8 cellular contexts compared by ENCODE assay signal in the genomic region with DNA sequence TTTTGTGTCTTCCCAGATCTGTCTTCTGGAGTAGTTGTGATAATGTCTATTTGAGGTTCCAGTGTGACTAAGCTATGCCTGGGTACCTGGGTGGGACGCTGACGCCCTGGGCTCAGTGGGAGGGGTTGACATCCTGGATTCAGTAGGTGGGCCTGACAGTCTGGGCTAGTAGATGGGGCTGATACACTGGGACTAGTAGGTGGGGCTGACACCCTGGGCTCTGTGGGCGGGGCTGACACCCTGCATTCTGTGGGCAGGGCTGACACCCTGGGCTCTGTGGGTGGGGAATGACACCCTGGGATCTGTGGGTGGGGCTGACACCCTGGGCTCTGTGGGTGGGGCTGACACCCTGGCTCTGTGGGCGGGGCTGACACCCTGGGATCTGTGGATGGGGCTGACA.
A peak's percentile ranks its signal among the peaks of the same experiment; 100 is the strongest.
DNase-seq lines count a peak whose midpoint lies in the region; ATAC-seq and TF ChIP-seq lines count a peak whose summit lies in the region.
"Not testable (repeated sequence)": the region's sequence is repeated elsewhere in the genome, so short reads cannot be mapped to it uniquely, and the experiment has no call there.

No MANE protein-coding gene starts in this region.

- DNase-seq in HCT116 (ENCODE audit: low read depth, low spot score) (peak; percentile 33), OCI-M1 (lab: John Stamatoyannopoulos, UW) (peak; percentile 13), activated T-helper 1 cell treated with Interleukin-2 at 50 U/mL for 16 hours (ENCODE audit: low read depth) (peak; percentile 36), Right ventricle myocardium inferior (ENCODE audit: missing footprints) (peak; percentile 47), putamen (ENCODE audit: low spot score) (peak; percentile 30), transverse colon (peak; percentile 63)
- peak; percentile 23 for DNase-seq in activated CD4-positive, alpha-beta T cell treated with anti-CD3 and anti-CD28 coated beads, Interleukin-2, amount 50 U/mL, for 1 hour
- DNase-seq in central memory CD8-positive, alpha-beta T cell (ENCODE audit: low spot score in 2 of 2): peak in 1 of 2 donors; percentile 53

- H3K36me3 Mint-ChIP-seq in central memory CD8-positive, alpha-beta T cell (ENCODE audit: insufficient read depth): peaks cover 20% of the 10 kb centered on the region

- H3K9me2 ChIP-seq in HCT116 (ENCODE audit: insufficient read depth): not testable (repeated sequence)

- not testable (repeated sequence) for H3K27me3 ChIP-seq in HCT116 (ENCODE audit: insufficient read depth, low read length); transverse colon

- peak overlapping the region; percentile 66 for H3K4me2 ChIP-seq in HCT116 (ENCODE audit: low read length)

- H3K9me3 ChIP-seq in HCT116 (ENCODE audit: control insufficient read depth in 1 of 2, insufficient read depth in 1 of 2, low read depth in 1 of 2, low read length in 2 of 2); transverse colon: not testable (repeated sequence)

- H3K79me2 ChIP-seq in HCT116 (ENCODE audit: insufficient read depth, low read length): not testable (repeated sequence)

- H3K4me1 Mint-ChIP-seq in central memory CD8-positive, alpha-beta T cell: peaks cover 20% of the 10 kb centered on the region

- not testable (repeated sequence) for H3K27me3 Mint-ChIP-seq in central memory CD8-positive, alpha-beta T cell

- in situ Hi-C loops in transverse colon (cut with MboI; ENCODE audit: low pct_ligation_motif_present in 1 of 4, low pct_unique_long_range_greater_than_20kb in 1 of 4, low sequenced_read_pairs in 3 of 4): not testable (repeated sequence)

- BruUV-seq in HCT116 (replicated peaks; lab: Mats Ljungman, UMichigan): not testable (repeated sequence)

- H4K20me1 ChIP-seq in HCT116 (ENCODE audit: insufficient read depth): not testable (repeated sequence)

- not testable (repeated sequence) for H3K4me3 Mint-ChIP-seq in central memory CD8-positive, alpha-beta T cell

- TF ChIP-seq RAD21 in HCT116 (IDR thresholded peaks at IDR 0.05; ENCODE audit: low read depth): not testable (repeated sequence)

- H3K9ac ChIP-seq in HCT116 (ENCODE audit: low read length): not testable (repeated sequence)

- TF ChIP-seq EP300 in transverse colon (IDR thresholded peaks at IDR 0.05; ENCODE audit: low read depth): not testable (repeated sequence)

- H3K27ac ChIP-seq in HCT116 (ENCODE audit: low read depth, low read length) (peak overlapping the region; percentile 63), transverse colon (peak overlapping the region; percentile 71 to 84 (median 80))

- not testable (repeated sequence) for H3K36me3 ChIP-seq in HCT116 (ENCODE audit: control insufficient read depth in 1 of 2, insufficient read depth in 2 of 2, low read length in 2 of 2); transverse colon

- intact Hi-C loops in HCT116 (cut with micrococcal nuclease); Right ventricle myocardium inferior (cut with DNase I); transverse colon (cut with DNase I; ENCODE audit: low total_unique reads): not testable (repeated sequence)

- peak overlapping the region; percentile 91 for H3K27ac Mint-ChIP-seq in central memory CD8-positive, alpha-beta T cell (ENCODE audit: low read depth)

- RAD21 ChIA-PET in HCT116 (lab: Charles Lee; ENCODE audit: low non-redundant PET in 1 of 2, low total read pairs in 2 of 2, uncharacterized antibody in 2 of 2, unreplicated experiment in 2 of 2): not testable (repeated sequence)

- not testable (repeated sequence) for TF ChIP-seq CTCF in HCT116 (IDR thresholded peaks at IDR 0.05 in 2 of 3, conservative IDR thresholded peaks at IDR 0.05 in 1 of 3; ENCODE audit: borderline replicate concordance in 1 of 3, insufficient read depth in 1 of 3, low read depth in 2 of 3, low read length in 2 of 3); transverse colon (IDR thresholded peaks at IDR 0.05)

- POLR2A ChIA-PET in HCT116 (lab: Charles Lee): not testable (repeated sequence)

- not testable (repeated sequence) for H2AFZ ChIP-seq in HCT116 (ENCODE audit: low read depth, low read length, poor library complexity, severe bottlenecking)

- H3K4me3 ChIP-seq in HCT116 (replicated peaks in 1 of 2; ENCODE audit: low read depth in 1 of 2, low read length in 2 of 2); transverse colon: not testable (repeated sequence)

- H3K9me3 Mint-ChIP-seq in central memory CD8-positive, alpha-beta T cell: not testable (repeated sequence)

- H3K4me1 ChIP-seq in HCT116 (ENCODE audit: control insufficient read depth in 1 of 2, insufficient read depth in 2 of 2, low read length in 2 of 2) (peaks cover 30 to 45% of the 10 kb centered on the region in 2 experiments), transverse colon (peaks cover 17 to 47% (median 31%) of the 10 kb centered on the region in 4 donors)

- CTCF ChIA-PET in HCT116 (lab: Charles Lee): interaction anchor here (0.6 kb wide), 1 partner anchor 38 kb away, joined by 3 read pairs; no protein-coding TSS in a partner anchor

- TF ChIP-seq POLR2A in HCT116 (IDR thresholded peaks at IDR 0.05; ENCODE audit: borderline replicate concordance, extremely low read depth, insufficient read depth, insufficient read length); transverse colon (IDR thresholded peaks at IDR 0.05): not testable (repeated sequence)

- ATAC-seq in HCT116: peak; percentile 68
- ATAC-seq in central memory CD8-positive, alpha-beta T cell (replicated peaks; ENCODE audit: extremely low read depth, poor library complexity, severe bottlenecking): peak; percentile 17
- ATAC-seq in Right ventricle myocardium inferior: not testable (repeated sequence)

- 59% methylated on average over 4 of the region's 4 CpGs; no CpG with 5 or more reads in 1 of the 2 donors for WGBS in transverse colon (ENCODE audit: low coverage in 1 of 2), 2 donors

TF ChIP-seq in HCT116, 20 proteins besides CTCF, POLR2A, EP300 and RAD21:
- TF ChIP-seq EGR1 (IDR thresholded peaks at IDR 0.05; ENCODE audit: low read depth): 0 out of 2 replicates have a peak, but pooled peaks have one; percentile 9
